ENCODE assay signal across 16 cellular contexts in genomic region chr18:7696846-7697245, GRCh38.
"Had no signal": no experiment of that assay in that cellular context is flagged by ENCODE, and none has a peak within 500 bp of the region (broad histone marks: within the 10 kb centered on the region; RNA-seq: fewer than 3 reads in every experiment).

No MANE protein-coding gene starts in this region.

- ATAC-seq: activated CD4-positive, alpha-beta T cell treated with anti-CD3 and anti-CD28 coated beads for 36 hours; activated CD8-positive, alpha-beta memory T cell treated with anti-CD3 and anti-CD28 coated beads, Interleukin-2, amount 10 ng/mL, durations not matched to agents 7 days and 5 days; effector memory CD8-positive, alpha-beta T cell; gastroesophageal sphincter; heart left ventricle; left lobe of liver; stimulated activated naive B cell treated with anti-CD40 and anti-IgM and Interleukin-4, amounts not matched to agents 10 μg/mL and 1 μg/mL and 100 μg/mL, for 72 hours; WTC11 had no signal

- H3K4me3 ChIP-seq: gastroesophageal sphincter, heart left ventricle, spleen, thyroid gland had no signal

- DNase-seq: activated CD4-positive, alpha-beta memory T cell treated with anti-CD3 and anti-CD28 coated beads, Interleukin-2, amount 10 ng/mL, durations not matched to agents 7 days and 5 days; activated CD4-positive, alpha-beta T cell treated with anti-CD3 and anti-CD28 coated beads for 36 hours; activated CD8-positive, alpha-beta memory T cell treated with anti-CD3 and anti-CD28 coated beads, Interleukin-2, amount 10 ng/mL, durations not matched to agents 7 days and 5 days; amniotic stem cell; effector memory CD8-positive, alpha-beta T cell; heart left ventricle; kidney; occipital lobe; posterior cingulate gyrus; retina; spleen; stimulated activated naive B cell treated with anti-CD40 and anti-IgM and Interleukin-4, amounts not matched to agents 10 μg/mL and 1 μg/mL and 100 μg/mL, for 72 hours; thyroid gland had no signal
